ENCODE assay signal across 3 cellular contexts in the genomic region with DNA sequence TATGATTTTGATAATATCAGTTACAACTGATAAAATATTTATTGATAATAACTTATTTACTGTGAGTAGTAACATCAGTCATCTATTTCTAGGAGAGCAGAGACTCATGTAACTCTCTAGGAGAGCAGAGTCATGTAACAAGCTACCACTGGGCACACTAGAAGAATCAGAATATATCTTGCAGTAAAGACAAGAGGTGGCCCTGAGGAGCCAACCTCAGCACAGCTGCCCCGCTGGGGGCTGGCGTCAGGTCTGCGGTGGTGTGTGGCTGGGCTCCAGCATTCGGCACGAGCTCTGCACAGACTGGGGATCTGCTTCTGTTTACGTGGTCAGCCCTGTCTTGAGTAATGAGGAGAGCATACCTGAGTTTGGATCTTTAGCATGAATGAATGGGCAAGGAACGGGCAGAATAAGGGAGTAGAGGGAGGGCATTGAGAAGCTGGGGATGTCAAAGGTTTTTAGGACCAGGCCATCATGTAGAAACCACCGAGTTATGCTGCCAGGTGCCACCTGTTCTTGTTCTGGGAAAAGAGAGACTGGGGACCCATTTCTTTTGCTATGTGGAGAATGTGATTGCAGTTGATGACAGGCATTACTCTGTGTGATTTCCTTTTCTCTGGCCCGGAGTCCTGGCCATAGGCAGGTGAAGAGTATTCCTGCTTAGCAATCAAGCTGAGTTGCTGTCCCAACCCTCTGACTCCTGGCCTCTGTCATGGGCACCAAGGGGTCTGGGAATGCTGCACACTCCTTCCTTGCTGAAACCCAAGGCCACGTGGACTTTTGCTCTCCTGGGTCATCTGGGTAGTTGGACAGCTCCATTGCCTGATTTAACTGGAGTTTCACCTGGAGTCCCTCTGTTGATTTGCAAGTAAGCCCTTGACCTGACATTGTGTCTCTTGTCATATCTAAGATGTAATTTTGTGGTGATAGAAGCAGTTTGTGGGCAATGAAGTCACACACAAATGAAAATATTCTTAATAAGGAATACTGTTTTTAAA.
TF ChIP-seq lines count a peak whose summit lies in the region.

No MANE protein-coding gene starts in this region.

TF ChIP-seq in GM23338, 12 proteins besides CTCF, POLR2A, EP300 and RAD21 (continued from another document and continues in another):
- TF ChIP-seq, protein P1, sequence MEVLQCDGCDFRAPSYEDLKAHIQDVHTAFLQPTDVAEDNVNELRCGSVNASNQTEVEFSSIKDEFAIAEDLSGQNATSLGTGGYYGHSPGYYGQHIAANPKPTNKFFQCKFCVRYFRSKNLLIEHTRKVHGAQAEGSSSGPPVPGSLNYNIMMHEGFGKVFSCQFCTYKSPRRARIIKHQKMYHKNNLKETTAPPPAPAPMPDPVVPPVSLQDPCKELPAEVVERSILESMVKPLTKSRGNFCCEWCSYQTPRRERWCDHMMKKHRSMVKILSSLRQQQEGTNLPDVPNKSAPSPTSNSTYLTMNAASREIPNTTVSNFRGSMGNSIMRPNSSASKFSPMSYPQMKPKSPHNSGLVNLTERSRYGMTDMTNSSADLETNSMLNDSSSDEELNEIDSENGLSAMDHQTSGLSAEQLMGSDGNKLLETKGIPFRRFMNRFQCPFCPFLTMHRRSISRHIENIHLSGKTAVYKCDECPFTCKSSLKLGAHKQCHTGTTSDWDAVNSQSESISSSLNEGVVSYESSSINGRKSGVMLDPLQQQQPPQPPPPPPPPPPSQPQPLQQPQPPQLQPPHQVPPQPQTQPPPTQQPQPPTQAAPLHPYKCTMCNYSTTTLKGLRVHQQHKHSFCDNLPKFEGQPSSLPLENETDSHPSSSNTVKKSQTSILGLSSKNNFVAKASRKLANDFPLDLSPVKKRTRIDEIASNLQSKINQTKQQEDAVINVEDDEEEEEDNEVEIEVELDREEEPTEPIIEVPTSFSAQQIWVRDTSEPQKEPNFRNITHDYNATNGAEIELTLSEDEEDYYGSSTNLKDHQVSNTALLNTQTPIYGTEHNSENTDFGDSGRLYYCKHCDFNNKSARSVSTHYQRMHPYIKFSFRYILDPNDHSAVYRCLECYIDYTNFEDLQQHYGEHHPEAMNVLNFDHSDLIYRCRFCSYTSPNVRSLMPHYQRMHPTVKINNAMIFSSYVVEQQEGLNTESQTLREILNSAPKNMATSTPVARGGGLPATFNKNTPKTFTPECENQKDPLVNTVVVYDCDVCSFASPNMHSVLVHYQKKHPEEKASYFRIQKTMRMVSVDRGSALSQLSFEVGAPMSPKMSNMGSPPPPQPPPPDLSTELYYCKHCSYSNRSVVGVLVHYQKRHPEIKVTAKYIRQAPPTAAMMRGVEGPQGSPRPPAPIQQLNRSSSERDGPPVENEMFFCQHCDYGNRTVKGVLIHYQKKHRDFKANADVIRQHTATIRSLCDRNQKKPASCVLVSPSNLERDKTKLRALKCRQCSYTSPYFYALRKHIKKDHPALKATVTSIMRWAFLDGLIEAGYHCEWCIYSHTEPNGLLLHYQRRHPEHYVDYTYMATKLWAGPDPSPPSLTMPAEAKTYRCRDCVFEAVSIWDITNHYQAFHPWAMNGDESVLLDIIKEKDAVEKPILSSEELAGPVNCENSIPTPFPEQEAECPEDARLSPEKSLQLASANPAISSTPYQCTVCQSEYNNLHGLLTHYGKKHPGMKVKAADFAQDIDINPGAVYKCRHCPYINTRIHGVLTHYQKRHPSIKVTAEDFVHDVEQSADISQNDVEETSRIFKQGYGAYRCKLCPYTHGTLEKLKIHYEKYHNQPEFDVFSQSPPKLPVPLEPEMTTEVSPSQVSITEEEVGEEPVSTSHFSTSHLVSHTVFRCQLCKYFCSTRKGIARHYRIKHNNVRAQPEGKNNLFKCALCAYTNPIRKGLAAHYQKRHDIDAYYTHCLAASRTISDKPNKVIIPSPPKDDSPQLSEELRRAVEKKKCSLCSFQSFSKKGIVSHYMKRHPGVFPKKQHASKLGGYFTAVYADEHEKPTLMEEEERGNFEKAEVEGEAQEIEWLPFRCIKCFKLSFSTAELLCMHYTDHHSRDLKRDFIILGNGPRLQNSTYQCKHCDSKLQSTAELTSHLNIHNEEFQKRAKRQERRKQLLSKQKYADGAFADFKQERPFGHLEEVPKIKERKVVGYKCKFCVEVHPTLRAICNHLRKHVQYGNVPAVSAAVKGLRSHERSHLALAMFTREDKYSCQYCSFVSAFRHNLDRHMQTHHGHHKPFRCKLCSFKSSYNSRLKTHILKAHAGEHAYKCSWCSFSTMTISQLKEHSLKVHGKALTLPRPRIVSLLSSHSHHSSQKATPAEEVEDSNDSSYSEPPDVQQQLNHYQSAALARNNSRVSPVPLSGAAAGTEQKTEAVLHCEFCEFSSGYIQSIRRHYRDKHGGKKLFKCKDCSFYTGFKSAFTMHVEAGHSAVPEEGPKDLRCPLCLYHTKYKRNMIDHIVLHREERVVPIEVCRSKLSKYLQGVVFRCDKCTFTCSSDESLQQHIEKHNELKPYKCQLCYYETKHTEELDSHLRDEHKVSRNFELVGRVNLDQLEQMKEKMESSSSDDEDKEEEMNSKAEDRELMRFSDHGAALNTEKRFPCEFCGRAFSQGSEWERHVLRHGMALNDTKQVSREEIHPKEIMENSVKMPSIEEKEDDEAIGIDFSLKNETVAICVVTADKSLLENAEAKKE (CRISPR knock-in tag; IDR thresholded peaks at IDR 0.05): no peak
- TF ChIP-seq ZNF114 (CRISPR knock-in tag; IDR thresholded peaks at IDR 0.05) (no peak), JUNB (IDR thresholded peaks at IDR 0.05; ENCODE audit: unreplicated experiment) (no peak), CREB1 (CRISPR knock-in tag; IDR thresholded peaks at IDR 0.05; ENCODE audit: low read depth) (no peak)

TF ChIP-seq in HEK293, 187 proteins besides CTCF, POLR2A, EP300 and RAD21 (continued from another document):
- TF ChIP-seq, protein P2, sequence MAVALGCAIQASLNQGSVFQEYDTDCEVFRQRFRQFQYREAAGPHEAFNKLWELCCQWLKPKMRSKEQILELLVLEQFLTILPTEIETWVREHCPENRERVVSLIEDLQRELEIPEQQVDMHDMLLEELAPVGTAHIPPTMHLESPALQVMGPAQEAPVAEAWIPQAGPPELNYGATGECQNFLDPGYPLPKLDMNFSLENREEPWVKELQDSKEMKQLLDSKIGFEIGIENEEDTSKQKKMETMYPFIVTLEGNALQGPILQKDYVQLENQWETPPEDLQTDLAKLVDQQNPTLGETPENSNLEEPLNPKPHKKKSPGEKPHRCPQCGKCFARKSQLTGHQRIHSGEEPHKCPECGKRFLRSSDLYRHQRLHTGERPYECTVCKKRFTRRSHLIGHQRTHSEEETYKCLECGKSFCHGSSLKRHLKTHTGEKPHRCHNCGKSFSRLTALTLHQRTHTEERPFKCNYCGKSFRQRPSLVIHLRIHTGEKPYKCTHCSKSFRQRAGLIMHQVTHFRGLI (tag by site-specific recombination; IDR thresholded peaks at IDR 0.05): peak; percentile 82
- TF ChIP-seq, protein P3, sequence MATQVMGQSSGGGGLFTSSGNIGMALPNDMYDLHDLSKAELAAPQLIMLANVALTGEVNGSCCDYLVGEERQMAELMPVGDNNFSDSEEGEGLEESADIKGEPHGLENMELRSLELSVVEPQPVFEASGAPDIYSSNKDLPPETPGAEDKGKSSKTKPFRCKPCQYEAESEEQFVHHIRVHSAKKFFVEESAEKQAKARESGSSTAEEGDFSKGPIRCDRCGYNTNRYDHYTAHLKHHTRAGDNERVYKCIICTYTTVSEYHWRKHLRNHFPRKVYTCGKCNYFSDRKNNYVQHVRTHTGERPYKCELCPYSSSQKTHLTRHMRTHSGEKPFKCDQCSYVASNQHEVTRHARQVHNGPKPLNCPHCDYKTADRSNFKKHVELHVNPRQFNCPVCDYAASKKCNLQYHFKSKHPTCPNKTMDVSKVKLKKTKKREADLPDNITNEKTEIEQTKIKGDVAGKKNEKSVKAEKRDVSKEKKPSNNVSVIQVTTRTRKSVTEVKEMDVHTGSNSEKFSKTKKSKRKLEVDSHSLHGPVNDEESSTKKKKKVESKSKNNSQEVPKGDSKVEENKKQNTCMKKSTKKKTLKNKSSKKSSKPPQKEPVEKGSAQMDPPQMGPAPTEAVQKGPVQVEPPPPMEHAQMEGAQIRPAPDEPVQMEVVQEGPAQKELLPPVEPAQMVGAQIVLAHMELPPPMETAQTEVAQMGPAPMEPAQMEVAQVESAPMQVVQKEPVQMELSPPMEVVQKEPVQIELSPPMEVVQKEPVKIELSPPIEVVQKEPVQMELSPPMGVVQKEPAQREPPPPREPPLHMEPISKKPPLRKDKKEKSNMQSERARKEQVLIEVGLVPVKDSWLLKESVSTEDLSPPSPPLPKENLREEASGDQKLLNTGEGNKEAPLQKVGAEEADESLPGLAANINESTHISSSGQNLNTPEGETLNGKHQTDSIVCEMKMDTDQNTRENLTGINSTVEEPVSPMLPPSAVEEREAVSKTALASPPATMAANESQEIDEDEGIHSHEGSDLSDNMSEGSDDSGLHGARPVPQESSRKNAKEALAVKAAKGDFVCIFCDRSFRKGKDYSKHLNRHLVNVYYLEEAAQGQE (tag by site-specific recombination; IDR thresholded peaks at IDR 0.05): peak; percentile 82
- TF ChIP-seq GLIS1 (tag by site-specific recombination; IDR thresholded peaks at IDR 0.05) (peak; percentile 41; the same call in 1 of the 2 replicates), ZIC2 (tag by site-specific recombination; IDR thresholded peaks at IDR 0.05) (peak; percentile 72), OSR2 (tag by site-specific recombination; IDR thresholded peaks at IDR 0.05) (peak; percentile 21; the same call in 1 of the 2 replicates)

TF ChIP-seq in WTC11, 78 proteins besides CTCF, POLR2A, EP300 and RAD21 (continued from another document):
- TF ChIP-seq, protein P4, sequence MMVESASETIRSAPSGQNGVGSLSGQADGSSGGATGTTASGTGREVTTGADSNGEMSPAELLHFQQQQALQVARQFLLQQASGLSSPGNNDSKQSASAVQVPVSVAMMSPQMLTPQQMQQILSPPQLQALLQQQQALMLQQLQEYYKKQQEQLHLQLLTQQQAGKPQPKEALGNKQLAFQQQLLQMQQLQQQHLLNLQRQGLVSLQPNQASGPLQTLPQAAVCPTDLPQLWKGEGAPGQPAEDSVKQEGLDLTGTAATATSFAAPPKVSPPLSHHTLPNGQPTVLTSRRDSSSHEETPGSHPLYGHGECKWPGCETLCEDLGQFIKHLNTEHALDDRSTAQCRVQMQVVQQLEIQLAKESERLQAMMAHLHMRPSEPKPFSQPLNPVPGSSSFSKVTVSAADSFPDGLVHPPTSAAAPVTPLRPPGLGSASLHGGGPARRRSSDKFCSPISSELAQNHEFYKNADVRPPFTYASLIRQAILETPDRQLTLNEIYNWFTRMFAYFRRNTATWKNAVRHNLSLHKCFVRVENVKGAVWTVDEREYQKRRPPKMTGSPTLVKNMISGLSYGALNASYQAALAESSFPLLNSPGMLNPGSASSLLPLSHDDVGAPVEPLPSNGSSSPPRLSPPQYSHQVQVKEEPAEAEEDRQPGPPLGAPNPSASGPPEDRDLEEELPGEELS (CRISPR knock-in tag; IDR thresholded peaks at IDR 0.05): no peak
- TF ChIP-seq, protein P5, sequence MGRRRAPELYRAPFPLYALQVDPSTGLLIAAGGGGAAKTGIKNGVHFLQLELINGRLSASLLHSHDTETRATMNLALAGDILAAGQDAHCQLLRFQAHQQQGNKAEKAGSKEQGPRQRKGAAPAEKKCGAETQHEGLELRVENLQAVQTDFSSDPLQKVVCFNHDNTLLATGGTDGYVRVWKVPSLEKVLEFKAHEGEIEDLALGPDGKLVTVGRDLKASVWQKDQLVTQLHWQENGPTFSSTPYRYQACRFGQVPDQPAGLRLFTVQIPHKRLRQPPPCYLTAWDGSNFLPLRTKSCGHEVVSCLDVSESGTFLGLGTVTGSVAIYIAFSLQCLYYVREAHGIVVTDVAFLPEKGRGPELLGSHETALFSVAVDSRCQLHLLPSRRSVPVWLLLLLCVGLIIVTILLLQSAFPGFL (CRISPR knock-in tag; IDR thresholded peaks at IDR 0.05; ENCODE audit: borderline replicate concordance): no peak
